In the genomic region with DNA sequence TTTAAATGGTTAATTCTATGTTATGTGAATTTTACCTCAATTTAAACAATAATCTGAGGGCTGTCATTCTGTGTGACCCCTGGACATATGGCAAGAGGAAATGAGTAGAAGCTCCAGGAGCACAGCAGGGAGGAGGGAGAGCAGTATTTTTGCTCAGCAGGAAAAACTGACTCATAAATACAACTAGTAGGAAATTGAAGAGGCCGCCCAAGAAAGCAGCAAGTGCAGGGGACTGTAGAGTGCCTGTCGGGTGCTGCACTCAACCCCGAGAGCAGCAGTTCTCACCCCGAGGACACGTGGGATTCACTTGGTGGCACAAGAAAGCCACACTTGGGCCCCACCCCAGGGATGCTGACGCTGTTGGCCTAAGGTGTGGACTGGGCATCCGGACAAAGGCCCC, we compare ENCODE assay signal across 1 cellular context.
A peak's percentile ranks its signal among the peaks of the same experiment; 100 is the strongest.
TF ChIP-seq lines count a peak whose summit lies in the region.

No MANE protein-coding gene starts in this region.

TF ChIP-seq in HEK293, 187 proteins besides CTCF, POLR2A, EP300 and RAD21 (continued from another document):
- no peak for TF ChIP-seq KLF1 (tag by site-specific recombination; IDR thresholded peaks at IDR 0.05)
- peak; percentile 52 for TF ChIP-seq ZIC2 (tag by site-specific recombination; IDR thresholded peaks at IDR 0.05)
